In the genomic region with DNA sequence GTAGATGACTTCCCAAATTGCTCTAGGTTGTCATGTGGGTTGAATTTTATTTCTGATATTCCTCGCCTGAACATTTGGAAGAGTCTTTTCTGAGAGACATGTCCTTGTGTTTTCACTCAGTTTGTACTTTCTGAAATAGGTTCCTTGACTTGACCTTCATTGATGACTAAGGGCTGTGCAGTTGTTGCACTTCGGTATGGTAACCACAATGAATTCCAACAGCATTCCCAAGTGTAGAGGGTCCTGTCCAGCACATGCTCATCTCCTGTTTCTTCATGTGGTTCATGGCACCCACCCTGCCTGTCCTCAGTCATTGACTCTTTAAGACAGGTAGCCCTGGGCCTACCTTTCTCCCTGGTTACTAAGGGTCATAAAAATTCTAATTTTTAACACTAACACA, we compare ENCODE assay signal across 13 cellular contexts.
"Had no signal": no experiment of that assay in that cellular context is flagged by ENCODE, and none has a peak within 500 bp of the region (broad histone marks: within the 10 kb centered on the region; RNA-seq: fewer than 3 reads in every experiment).

No MANE protein-coding gene starts in this region.

- H3K36me3 ChIP-seq: ascending aorta, esophagus muscularis mucosa, lower lobe of right lung, sigmoid colon, transverse colon had no signal

- H3K4me3 ChIP-seq: ascending aorta, esophagus muscularis mucosa, lower lobe of right lung, sigmoid colon, transverse colon had no signal

- H3K27me3 ChIP-seq: ascending aorta, esophagus muscularis mucosa, sigmoid colon, transverse colon had no signal

- H3K27ac ChIP-seq: ascending aorta, esophagus muscularis mucosa, lower lobe of right lung, sigmoid colon, transverse colon had no signal

- H3K4me1 ChIP-seq: ascending aorta, esophagus muscularis mucosa, lower lobe of right lung, sigmoid colon, transverse colon had no signal

- DNase-seq: activated CD4-positive, alpha-beta T cell treated with anti-CD3 and anti-CD28 coated beads, Interleukin-2, amount 50 U/mL, for 4 hours; activated naive CD4-positive, alpha-beta T cell treated with anti-CD3 and anti-CD28 coated beads, Interleukin-2, amount 10 ng/mL, durations not matched to agents 7 days and 5 days; head of caudate nucleus; left colon; lower lobe of right lung; sigmoid colon; stimulated activated CD4-positive, alpha-beta T cell treated with anti-CD3 and anti-CD28 coated beads, Interleukin-15, amount 100 ng/mL, for 24 hours; stimulated activated CD4-positive, alpha-beta T cell treated with anti-CD3 and anti-CD28 coated beads, Interleukin-4, amount 100 ng/mL, for 24 hours; stimulated activated naive CD4-positive, alpha-beta T cell treated with Interleukin-2 at 50 U/mL for 16 hours; substantia nigra; transverse colon had no signal

- H3K9me3 ChIP-seq: ascending aorta, esophagus muscularis mucosa, lower lobe of right lung, sigmoid colon, transverse colon had no signal
